ENCODE assay signal across 7 cellular contexts in genomic region chr16:1964506-1965471, GRCh38.
DNase-seq lines count a peak whose midpoint lies in the region; ATAC-seq lines count a peak whose summit lies in the region.

RPS2 (minus strand) TSS chr16:1964826; CDS start chr16:1964625, 201 bp downstream.

- peak; percentile 45 for ATAC-seq in GM18508 (IDR thresholded peaks at IDR 0.05; ENCODE audit: insufficient read depth, unreplicated experiment)
- ATAC-seq in HG03025 (IDR thresholded peaks at IDR 0.05; ENCODE audit: low FRiP score, unreplicated experiment): peak; percentile 67

- peak; percentile 98 for DNase-seq in NCI-H2081 (lab: John Stamatoyannopoulos, UW)
- DNase-seq in T1000 (lab: John Stamatoyannopoulos, UW): peak; percentile 98
- DNase-seq in astrocyte of the hippocampus (ENCODE audit: low read depth, low spot score): peak; percentile 99
- DNase-seq in hepatic stellate cell (ENCODE audit: low spot score): peak; percentile 100
- DNase-seq in retina: peak; percentile 99

Comparison
In these comparisons a context has a peak if more than half of its experiments do, and no peak if none do; other contexts are left out.
1. Peak in every context shown above with its lines: DNase-seq and ATAC-seq.